Comparison of ENCODE assay signal across 11 cellular contexts in the genomic region with DNA sequence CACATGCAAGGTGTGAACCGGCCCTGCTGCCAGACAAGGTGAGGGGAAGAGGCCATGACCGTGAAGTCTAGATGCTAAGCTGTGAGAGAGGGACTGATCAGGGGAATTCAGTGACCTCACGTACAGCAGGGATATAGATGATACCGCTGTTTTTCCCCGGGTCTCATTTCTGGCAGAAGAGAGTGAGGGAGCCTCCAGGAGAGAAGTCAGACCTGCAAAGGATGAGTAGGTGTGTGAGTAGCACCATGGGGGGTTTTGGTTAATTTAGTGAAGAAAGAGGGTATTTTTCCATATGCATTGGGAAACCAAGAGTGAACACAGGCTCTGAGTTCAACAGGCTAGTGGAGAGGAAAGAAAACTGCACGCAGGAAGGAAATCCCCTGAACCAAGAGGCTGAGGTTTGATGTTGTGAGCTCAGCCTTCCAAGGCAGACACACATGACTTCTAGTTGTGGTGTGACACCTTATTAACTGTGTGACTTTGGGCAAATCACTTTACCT.
DNase-seq lines count a peak whose midpoint lies in the region; ATAC-seq and TF ChIP-seq lines count a peak whose summit lies in the region.
"Had no signal": no experiment of that assay in that cellular context is flagged by ENCODE, and none has a peak within 500 bp of the region (broad histone marks: within the 10 kb centered on the region; RNA-seq: fewer than 3 reads in every experiment).

No MANE protein-coding gene starts in this region.

- H3K9me3 ChIP-seq in CD4-positive, alpha-beta T cell (ENCODE audit: control insufficient read depth, low read length) = no peaks in the 10 kb centered on the region

- H3K27ac ChIP-seq in CD4-positive, alpha-beta T cell (ENCODE audit: low read depth, low read length) = no peak overlapping the region
- H3K27ac ChIP-seq: esophagus muscularis mucosa had no signal

- POLR2A ChIA-PET in CD4-positive, alpha-beta T cell (lab: Charles Lee) = no interaction called here

- H3K27me3 ChIP-seq in CD4-positive, alpha-beta T cell (ENCODE audit: control insufficient read depth, insufficient read depth, low read length) = no peaks in the 10 kb centered on the region
- H3K27me3 ChIP-seq: esophagus muscularis mucosa had no signal

- peak; percentile 11 for DNase-seq in activated naive CD8-positive, alpha-beta T cell treated with anti-CD3 and anti-CD28 coated beads for 36 hours
- DNase-seq in NCI-H510A (lab: John Stamatoyannopoulos, UW) (no peak), D341Med (ENCODE audit: low spot score) (no peak)
- no peak for DNase-seq in activated T-helper 1 cell treated with anti-CD3 and anti-CD28 coated beads, Interleukin-12 subunit alpha, Interleukin-12 subunit beta, Interleukin-2, Interleukin-4 antibody, amounts not matched to agents 30 ng/mL and 10 ng/mL and 1 ng/mL, durations not matched to agents 14 hours and 24 hours and 36 hours (ENCODE audit: low spot score)
- no peak for DNase-seq in CD4-positive, alpha-beta T cell
- DNase-seq: NCI-H774 had no signal

- peaks cover 7% of the 10 kb centered on the region for H3K4me1 Mint-ChIP-seq in activated naive CD8-positive, alpha-beta T cell treated with anti-CD3 and anti-CD28 coated beads for 36 hours
- peaks cover 9% of the 10 kb centered on the region for H3K4me1 Mint-ChIP-seq in activated T-helper 1 cell treated with anti-CD3 and anti-CD28 coated beads, Interleukin-12 subunit alpha, Interleukin-12 subunit beta, Interleukin-2, Interleukin-4 antibody, amounts not matched to agents 30 ng/mL and 10 ng/mL and 1 ng/mL, durations not matched to agents 14 hours and 24 hours and 36 hours (ENCODE audit: low read depth)
- peaks cover 8% of the 10 kb centered on the region for H3K4me1 Mint-ChIP-seq in CD4-positive, alpha-beta T cell (ENCODE audit: low read depth)

- H3K4me3 Mint-ChIP-seq in activated naive CD8-positive, alpha-beta T cell treated with anti-CD3 and anti-CD28 coated beads for 36 hours = no peak overlapping the region
- no peak overlapping the region for H3K4me3 Mint-ChIP-seq in activated T-helper 1 cell treated with anti-CD3 and anti-CD28 coated beads, Interleukin-12 subunit alpha, Interleukin-12 subunit beta, Interleukin-2, Interleukin-4 antibody, amounts not matched to agents 30 ng/mL and 10 ng/mL and 1 ng/mL, durations not matched to agents 14 hours and 24 hours and 36 hours
- no peak overlapping the region for H3K4me3 Mint-ChIP-seq in CD4-positive, alpha-beta T cell

- H3K9me3 Mint-ChIP-seq in activated naive CD8-positive, alpha-beta T cell treated with anti-CD3 and anti-CD28 coated beads for 36 hours = peaks cover 2% of the 10 kb centered on the region
- H3K9me3 Mint-ChIP-seq in activated T-helper 1 cell treated with anti-CD3 and anti-CD28 coated beads, Interleukin-12 subunit alpha, Interleukin-12 subunit beta, Interleukin-2, Interleukin-4 antibody, amounts not matched to agents 30 ng/mL and 10 ng/mL and 1 ng/mL, durations not matched to agents 14 hours and 24 hours and 36 hours = peaks cover 3% of the 10 kb centered on the region
- H3K9me3 Mint-ChIP-seq in CD4-positive, alpha-beta T cell = no peaks in the 10 kb centered on the region

- CTCF ChIA-PET in CD4-positive, alpha-beta T cell (lab: Charles Lee) = no interaction called here

- intact Hi-C loops in activated T-helper 1 cell treated with anti-CD3 and anti-CD28 coated beads, Interleukin-12 subunit alpha, Interleukin-12 subunit beta, Interleukin-2, Interleukin-4 antibody, amounts not matched to agents 30 ng/mL and 10 ng/mL and 1 ng/mL, durations not matched to agents 14 hours and 24 hours and 36 hours (cut with micrococcal nuclease) = loop anchor here (5.0 to 10.0 kb wide), 3 partner anchors 186 to 476 kb away; no protein-coding TSS in a partner anchor
- intact Hi-C loops in CD4-positive, alpha-beta T cell (cut with DNase I, micrococcal nuclease) = no loop called here

- H3K27ac Mint-ChIP-seq in activated naive CD8-positive, alpha-beta T cell treated with anti-CD3 and anti-CD28 coated beads for 36 hours = peak overlapping the region; percentile 57
- H3K27ac Mint-ChIP-seq in activated T-helper 1 cell treated with anti-CD3 and anti-CD28 coated beads, Interleukin-12 subunit alpha, Interleukin-12 subunit beta, Interleukin-2, Interleukin-4 antibody, amounts not matched to agents 30 ng/mL and 10 ng/mL and 1 ng/mL, durations not matched to agents 14 hours and 24 hours and 36 hours = no peak overlapping the region
- no peak overlapping the region for H3K27ac Mint-ChIP-seq in CD4-positive, alpha-beta T cell

- no peaks in the 10 kb centered on the region for H3K36me3 Mint-ChIP-seq in activated naive CD8-positive, alpha-beta T cell treated with anti-CD3 and anti-CD28 coated beads for 36 hours
- no peaks in the 10 kb centered on the region for H3K36me3 Mint-ChIP-seq in activated T-helper 1 cell treated with anti-CD3 and anti-CD28 coated beads, Interleukin-12 subunit alpha, Interleukin-12 subunit beta, Interleukin-2, Interleukin-4 antibody, amounts not matched to agents 30 ng/mL and 10 ng/mL and 1 ng/mL, durations not matched to agents 14 hours and 24 hours and 36 hours (ENCODE audit: low read depth)
- no peaks in the 10 kb centered on the region for H3K36me3 Mint-ChIP-seq in CD4-positive, alpha-beta T cell (ENCODE audit: low read depth)
- H3K36me3 Mint-ChIP-seq: CD4-positive, alpha-beta memory T cell had no signal

- no peak for TF ChIP-seq CTCF in CD4-positive, alpha-beta T cell (IDR thresholded peaks at IDR 0.05)

- peak; percentile 53 for ATAC-seq in GM18508 (IDR thresholded peaks at IDR 0.05; ENCODE audit: insufficient read depth, unreplicated experiment)
- peak; percentile 55 for ATAC-seq in GM19463 (IDR thresholded peaks at IDR 0.05; ENCODE audit: unreplicated experiment)
- peak; percentile 45 for ATAC-seq in HG02938 (IDR thresholded peaks at IDR 0.05; ENCODE audit: unreplicated experiment)
- no peak for ATAC-seq in CD4-positive, alpha-beta T cell (ENCODE audit: poor library complexity)

- no peaks in the 10 kb centered on the region for H3K27me3 Mint-ChIP-seq in activated naive CD8-positive, alpha-beta T cell treated with anti-CD3 and anti-CD28 coated beads for 36 hours
- peaks cover 9% of the 10 kb centered on the region for H3K27me3 Mint-ChIP-seq in activated T-helper 1 cell treated with anti-CD3 and anti-CD28 coated beads, Interleukin-12 subunit alpha, Interleukin-12 subunit beta, Interleukin-2, Interleukin-4 antibody, amounts not matched to agents 30 ng/mL and 10 ng/mL and 1 ng/mL, durations not matched to agents 14 hours and 24 hours and 36 hours (ENCODE audit: insufficient read depth)
- H3K27me3 Mint-ChIP-seq in CD4-positive, alpha-beta T cell = no peaks in the 10 kb centered on the region
- H3K27me3 Mint-ChIP-seq: CD4-positive, alpha-beta memory T cell had no signal
